ENCODE assay signal across 32 cellular contexts in genomic region chr3:41169038-41169437, GRCh38. TPM values are rescaled to one million over a fixed set of nuclear protein-coding genes. Genes with fewer than 3 reads are reported as not detected.
DNase-seq lines count a peak whose midpoint lies in the region; ATAC-seq, FAIRE-seq and TF ChIP-seq lines count a peak whose summit lies in the region.
"Had no signal": no experiment of that assay in that cellular context is flagged by ENCODE, and none has a peak within 500 bp of the region (broad histone marks: within the 10 kb centered on the region; RNA-seq: fewer than 3 reads in every experiment).

No MANE protein-coding gene starts in this region.

- H3K79me2 ChIP-seq in astrocyte (ENCODE audit: insufficient read depth, low read length): no peaks in the 10 kb centered on the region
- H3K79me2 ChIP-seq in neural progenitor cell (ENCODE audit: low read depth): no peaks in the 10 kb centered on the region

- intact Hi-C loops in naive thymus-derived CD4-positive, alpha-beta T cell (cut with micrococcal nuclease): no loop called here

- POLR2A ChIA-PET in T-cell (lab: Charles Lee): no interaction called here
- POLR2A ChIA-PET in naive thymus-derived CD4-positive, alpha-beta T cell (lab: Charles Lee): no interaction called here

- H3K27me3 Mint-ChIP-seq in astrocyte (ENCODE audit: low read depth, unreplicated experiment) (peaks cover 25% of the 10 kb centered on the region), osteocyte (ENCODE audit: unreplicated experiment) (peaks cover 26% of the 10 kb centered on the region), T-cell (peaks cover 11 to 20% of the 10 kb centered on the region in 2 donors), neural progenitor cell (ENCODE audit: insufficient read depth, low read depth) (peaks cover 4% of the 10 kb centered on the region)
- H3K27me3 Mint-ChIP-seq in naive thymus-derived CD4-positive, alpha-beta T cell: peaks cover 5 to 28% (median 23%) of the 10 kb centered on the region in 5 donors

- H3F3A ChIP-seq in neural progenitor cell (ENCODE audit: low read depth): no peaks in the 10 kb centered on the region

- H3K36me3 Mint-ChIP-seq in astrocyte (ENCODE audit: low read depth, unreplicated experiment): no peaks in the 10 kb centered on the region
- no peaks in the 10 kb centered on the region for H3K36me3 Mint-ChIP-seq in osteocyte (ENCODE audit: unreplicated experiment)
- H3K36me3 Mint-ChIP-seq in T-cell: no peaks in the 10 kb centered on the region
- H3K36me3 Mint-ChIP-seq in neural progenitor cell: no peaks in the 10 kb centered on the region
- no peaks in the 10 kb centered on the region for H3K36me3 Mint-ChIP-seq in naive thymus-derived CD4-positive, alpha-beta T cell
- H3K36me3 Mint-ChIP-seq: activated naive CD8-positive, alpha-beta T cell had no signal

- no peak overlapping the region for H2AFZ ChIP-seq in astrocyte (ENCODE audit: low read depth, low read length)
- H2AFZ ChIP-seq in neural progenitor cell (replicated peaks): no peak overlapping the region

- H3K9me3 ChIP-seq in astrocyte (ENCODE audit: insufficient read depth, low read depth, low read length) (no peaks in the 10 kb centered on the region), neural progenitor cell (ENCODE audit: low read depth) (no peaks in the 10 kb centered on the region)
- H3K9me3 ChIP-seq in naive thymus-derived CD4-positive, alpha-beta T cell (ENCODE audit: control insufficient read depth in 2 of 3, low read length in 3 of 3): no peaks in the 10 kb centered on the region
- H3K9me3 ChIP-seq: ascending aorta, BLaER1, prostate gland, right lobe of liver, tibial nerve had no signal

- H3K4me3 Mint-ChIP-seq in astrocyte (ENCODE audit: unreplicated experiment) (no peak overlapping the region), osteocyte (ENCODE audit: unreplicated experiment) (no peak overlapping the region), T-cell (no peak overlapping the region), neural progenitor cell (no peak overlapping the region)
- H3K4me3 Mint-ChIP-seq in naive thymus-derived CD4-positive, alpha-beta T cell: no peak overlapping the region
- H3K4me3 Mint-ChIP-seq: activated naive CD8-positive, alpha-beta T cell; activated T-cell treated with anti-CD3 and anti-CD28 coated beads, Interleukin-2, amount 50 U/mL, for 24 hours; T-helper 1 cell treated with Interleukin-12 subunit alpha and Interleukin-12 subunit beta and Interleukin-4 antibody, amounts not matched to agents 30 μg/mL and 1 μg/mL, for 36 hours had no signal

- H3K4me1 ChIP-seq in astrocyte (ENCODE audit: insufficient read depth, low read length) (no peaks in the 10 kb centered on the region), neural progenitor cell (no peaks in the 10 kb centered on the region)
- no peaks in the 10 kb centered on the region for H3K4me1 ChIP-seq in naive thymus-derived CD4-positive, alpha-beta T cell (ENCODE audit: control insufficient read depth in 2 of 2, insufficient read depth in 2 of 2, low read length in 2 of 2)
- H3K4me1 ChIP-seq: ascending aorta, prostate gland, right lobe of liver, tibial nerve had no signal

- H3K4me3 ChIP-seq in astrocyte (ENCODE audit: insufficient read depth, low read depth, low read length): no peak overlapping the region
- no peak overlapping the region for H3K4me3 ChIP-seq in fibroblast of the aortic adventitia (ENCODE audit: low read depth, low read length)
- no peak overlapping the region for H3K4me3 ChIP-seq in neural progenitor cell
- no peak overlapping the region for H3K4me3 ChIP-seq in naive thymus-derived CD4-positive, alpha-beta T cell (ENCODE audit: low read length)
- H3K4me3 ChIP-seq: ascending aorta, BLaER1, prostate gland, right lobe of liver, tibial nerve had no signal

- no peak for FAIRE-seq in astrocyte (lab: Jason Lieb, UNC)
- FAIRE-seq: endothelial cell of umbilical vein, TTC549 had no signal

- H3K27ac Mint-ChIP-seq in astrocyte (ENCODE audit: unreplicated experiment): no peak overlapping the region
- no peak overlapping the region for H3K27ac Mint-ChIP-seq in osteocyte (ENCODE audit: unreplicated experiment)
- H3K27ac Mint-ChIP-seq in T-cell: no peak overlapping the region
- no peak overlapping the region for H3K27ac Mint-ChIP-seq in neural progenitor cell
- H3K27ac Mint-ChIP-seq in naive thymus-derived CD4-positive, alpha-beta T cell: no peak overlapping the region
- H3K27ac Mint-ChIP-seq: activated naive CD8-positive, alpha-beta T cell; T-helper 1 cell treated with Interleukin-12 subunit alpha and Interleukin-12 subunit beta and Interleukin-4 antibody, amounts not matched to agents 30 μg/mL and 1 μg/mL, for 36 hours had no signal

- CTCF ChIA-PET in T-cell (lab: Charles Lee): no interaction called here
- CTCF ChIA-PET in naive thymus-derived CD4-positive, alpha-beta T cell (lab: Charles Lee): no interaction called here

- H3K4me2 ChIP-seq in astrocyte (ENCODE audit: low read length) (no peak overlapping the region), neural progenitor cell (no peak overlapping the region)
- H3K4me2 ChIP-seq: BLaER1 had no signal

- peaks cover 10% of the 10 kb centered on the region for H3K27me3 ChIP-seq in astrocyte (ENCODE audit: insufficient read depth, low read length)
- no peaks in the 10 kb centered on the region for H3K27me3 ChIP-seq in neural progenitor cell
- H3K27me3 ChIP-seq in naive thymus-derived CD4-positive, alpha-beta T cell (ENCODE audit: control insufficient read depth in 2 of 2, insufficient read depth in 2 of 2, low read length in 2 of 2): no peaks in the 10 kb centered on the region
- H3K27me3 ChIP-seq: ascending aorta, BLaER1, right lobe of liver, tibial nerve had no signal

- no peaks in the 10 kb centered on the region for H3K36me3 ChIP-seq in astrocyte (ENCODE audit: insufficient read depth, low read length)
- H3K36me3 ChIP-seq in neural progenitor cell: no peaks in the 10 kb centered on the region
- no peaks in the 10 kb centered on the region for H3K36me3 ChIP-seq in naive thymus-derived CD4-positive, alpha-beta T cell (ENCODE audit: control insufficient read depth in 2 of 3, insufficient read depth in 3 of 3, low read length in 3 of 3)
- H3K36me3 ChIP-seq: ascending aorta, BLaER1, prostate gland, right lobe of liver, tibial nerve had no signal

- DNase-seq in EH (ENCODE audit: low read depth) (peak; percentile 39), astrocyte (ENCODE audit: low read depth) (peak; percentile 6), fibroblast of the aortic adventitia (ENCODE audit: low read depth) (peak; percentile 32), osteocyte (ENCODE audit: extremely low spot score, unreplicated experiment) (peak; percentile 36), T-cell (no peak), neural progenitor cell (ENCODE audit: low spot score) (no peak), NCI-H2081 treated with DMSO at 0.1 percent for 48 hours (lab: John Stamatoyannopoulos, UW) (no peak)
- DNase-seq in naive thymus-derived CD4-positive, alpha-beta T cell: no peak
- DNase-seq: ACHN; activated CD4-positive, alpha-beta T cell treated with anti-CD3 and anti-CD28 coated beads, Interleukin-2, amount 50 U/mL, for 1 hour; activated CD4-positive, CD25-positive, alpha-beta regulatory T cell; activated effector memory CD4-positive, alpha-beta T cell treated with anti-CD3 and anti-CD28 coated beads, Interleukin-2, amount 50 U/mL, for 16 hours; activated T-cell treated with anti-CD3 and anti-CD28 coated beads, Interleukin-2, amount 50 U/mL, for 24 hours; DMS53; mesendoderm; NCI-H1092 treated with DMSO at 0.1 percent for 48 hours; NCI-H1694 treated with DMSO at 0.1 percent for 48 hours; NCI-H2171 treated with DMSO at 0.1 percent for 48 hours; NCI-H510A; right lobe of liver; stimulated activated CD4-positive, alpha-beta T cell treated with anti-CD3 and anti-CD28 coated beads, Interleukin-4, amount 100 ng/mL, for 1 hour had no signal

- TF ChIP-seq CTCF in astrocyte (IDR thresholded peaks at IDR 0.05; ENCODE audit: insufficient read depth, low read depth, low read length) (no peak), fibroblast of the aortic adventitia (IDR thresholded peaks at IDR 0.05; ENCODE audit: insufficient read depth, low read length) (no peak), osteocyte (IDR thresholded peaks at IDR 0.05) (no peak), neural progenitor cell (IDR thresholded peaks at IDR 0.05) (no peak)

- peaks cover 8% of the 10 kb centered on the region for H3K4me1 Mint-ChIP-seq in astrocyte (ENCODE audit: low read depth, unreplicated experiment)
- H3K4me1 Mint-ChIP-seq in osteocyte (ENCODE audit: unreplicated experiment): peaks cover 1% of the 10 kb centered on the region
- H3K4me1 Mint-ChIP-seq in T-cell: peaks cover 11 to 13% (median 12%) of the 10 kb centered on the region in 3 donors
- peaks cover 10% of the 10 kb centered on the region for H3K4me1 Mint-ChIP-seq in neural progenitor cell
- H3K4me1 Mint-ChIP-seq in naive thymus-derived CD4-positive, alpha-beta T cell: peaks cover 7 to 18% (median 13%) of the 10 kb centered on the region in 7 donors

- H3K9ac ChIP-seq in astrocyte (ENCODE audit: low read length): no peak overlapping the region
- no peak overlapping the region for H3K9ac ChIP-seq in neural progenitor cell
- H3K9ac ChIP-seq: BLaER1 had no signal

- H4K20me1 ChIP-seq in astrocyte (ENCODE audit: insufficient read depth, low read length) (no peaks in the 10 kb centered on the region), neural progenitor cell (ENCODE audit: low read depth) (no peaks in the 10 kb centered on the region)
- H4K20me1 ChIP-seq: BLaER1 had no signal

- ATAC-seq in T-cell (replicated peaks in 1 of 4): no peak
- no peak for ATAC-seq in naive thymus-derived CD4-positive, alpha-beta T cell
- ATAC-seq: HCT116, left lobe of liver, right lobe of liver had no signal

- H3K27ac ChIP-seq in astrocyte (ENCODE audit: low read depth, low read length) (no peak overlapping the region), neural progenitor cell (no peak overlapping the region)
- H3K27ac ChIP-seq in naive thymus-derived CD4-positive, alpha-beta T cell (ENCODE audit: low read depth, low read length): no peak overlapping the region
- H3K27ac ChIP-seq: ascending aorta, BLaER1, prostate gland, right lobe of liver, RWPE1, tibial nerve had no signal

- H3K9me3 Mint-ChIP-seq in astrocyte (ENCODE audit: unreplicated experiment) (peaks cover 8% of the 10 kb centered on the region), osteocyte (ENCODE audit: unreplicated experiment) (peaks cover 3% of the 10 kb centered on the region), T-cell (no peaks in the 10 kb centered on the region), neural progenitor cell (peaks cover 2% of the 10 kb centered on the region)
- H3K9me3 Mint-ChIP-seq in naive thymus-derived CD4-positive, alpha-beta T cell: no peaks in the 10 kb centered on the region
- H3K9me3 Mint-ChIP-seq: activated T-cell treated with anti-CD3 and anti-CD28 coated beads, Interleukin-2, amount 50 U/mL, for 24 hours; T-helper 1 cell treated with Interleukin-12 subunit alpha and Interleukin-12 subunit beta and Interleukin-4 antibody, amounts not matched to agents 30 μg/mL and 1 μg/mL, for 36 hours had no signal

RNA-seq across cellular contexts. Expression of gene CTNNB1, which starts 30.3 kb away (rescaled TPM):
- total RNA-seq in astrocyte: 656 and 710 TPM in 2 replicates
- 461 and 693 TPM in 2 replicates for total RNA-seq in fibroblast of the aortic adventitia (ENCODE audit: low replicate concordance)
- total RNA-seq in osteocyte: 321 and 339 TPM in 2 replicates
- 100 to 1,000 TPM; 147 to 180 (median 173) TPM for total RNA-seq in T-cell
- 566 and 688 TPM in 2 replicates for total RNA-seq in neural progenitor cell (ENCODE audit: low replicate concordance)
- 100 to 1,000 TPM; 118 to 227 (median 177) TPM for total RNA-seq in naive thymus-derived CD4-positive, alpha-beta T cell
- 10 to 100 TPM; 40.5 to 89.5 TPM for polyA plus RNA-seq in naive thymus-derived CD4-positive, alpha-beta T cell

Comparison
In these comparisons a context has a peak if more than half of its experiments do, and no peak if none do; other contexts are left out.
1. DNase-seq: peak in EH (single experiment), astrocyte (single experiment), fibroblast of the aortic adventitia (single experiment) and osteocyte (single experiment); none in T-cell (0 of 34), neural progenitor cell (single experiment), NCI-H2081 treated with DMSO at 0.1 percent for 48 hours (single experiment) and naive thymus-derived CD4-positive, alpha-beta T cell (0 of 9).